8 cellular contexts compared by ENCODE assay signal in genomic region chr11:65112551-65113360, GRCh38. TPM values are rescaled to one million over a fixed set of nuclear protein-coding genes. Genes with fewer than 3 reads are reported as not detected.
DNase-seq lines count a peak whose midpoint lies in the region; ATAC-seq lines count a peak whose summit lies in the region.

No MANE protein-coding gene starts in this region.

- H3K4me3 Mint-ChIP-seq in activated CD4-positive, alpha-beta T cell treated with anti-CD3 and anti-CD28 coated beads, Interleukin-2, amount 10 ng/mL, durations not matched to agents 24 days and 14 days, result peak overlapping the region; percentile 98

- H3K36me3 Mint-ChIP-seq in activated CD4-positive, alpha-beta T cell treated with anti-CD3 and anti-CD28 coated beads, Interleukin-2, amount 10 ng/mL, durations not matched to agents 24 days and 14 days (ENCODE audit: low read depth), result peaks cover 19% of the 10 kb centered on the region

- H3K27me3 Mint-ChIP-seq in activated CD4-positive, alpha-beta T cell treated with anti-CD3 and anti-CD28 coated beads, Interleukin-2, amount 10 ng/mL, durations not matched to agents 24 days and 14 days, result no peaks in the 10 kb centered on the region

- H3K9me3 ChIP-seq in mesodermal cell (ENCODE audit: control insufficient read depth, low read length), result no peaks in the 10 kb centered on the region

- intact Hi-C loops in activated CD4-positive, alpha-beta T cell treated with anti-CD3 and anti-CD28 coated beads, Interleukin-2, amount 10 ng/mL, durations not matched to agents 24 days and 14 days (cut with micrococcal nuclease), result loop anchor here (5.0 kb wide), 2 partner anchors 85 to 335 kb away; partner anchors contain the start of genes SF1 and SNX15

- H3K27ac Mint-ChIP-seq in activated CD4-positive, alpha-beta T cell treated with anti-CD3 and anti-CD28 coated beads, Interleukin-2, amount 10 ng/mL, durations not matched to agents 24 days and 14 days, result peak overlapping the region; percentile 69

- WGBS in mesodermal cell (ENCODE audit: insufficient coverage in 2 of 2), 2 experiments, result 2 to 3% methylated on average over 33 to 48 of the region's 57 CpGs

- DNase-seq in Ammon's horn (ENCODE audit: low spot score) (peak; percentile 45), NCI-H128 (lab: John Stamatoyannopoulos, UW; ENCODE audit: unreplicated experiment) (peak; percentile 27), ecto neural progenitor cell (ENCODE audit: low spot score) (peak; percentile 65)
- DNase-seq in activated CD4-positive, alpha-beta T cell treated with anti-CD3 and anti-CD28 coated beads, Interleukin-2, amount 10 ng/mL, durations not matched to agents 24 days and 14 days, result peak; percentile 95
- DNase-seq in stimulated activated CD8-positive, alpha-beta memory T cell treated with anti-CD3 and anti-CD28 coated beads, Interleukin-4, amount 100 ng/mL, for 4 hours (ENCODE audit: low read depth in 2 of 2, low spot score in 1 of 2), result peak; percentile 48 to 50

- no peaks in the 10 kb centered on the region for H3K9me3 Mint-ChIP-seq in activated CD4-positive, alpha-beta T cell treated with anti-CD3 and anti-CD28 coated beads, Interleukin-2, amount 10 ng/mL, durations not matched to agents 24 days and 14 days

- H3K4me1 ChIP-seq in mesodermal cell (ENCODE audit: control insufficient read depth, insufficient read depth, low read length, poor library complexity, severe bottlenecking), result peaks cover 24% of the 10 kb centered on the region

- peak overlapping the region; percentile 81 for H3K4me3 ChIP-seq in mesodermal cell (ENCODE audit: extremely low read depth, insufficient read depth, low read length, poor library complexity, severe bottlenecking)

- ATAC-seq in GM18868 (IDR thresholded peaks at IDR 0.05; ENCODE audit: unreplicated experiment), result peak; percentile 30
- no peak for ATAC-seq in GM19328 (IDR thresholded peaks at IDR 0.05; ENCODE audit: unreplicated experiment)

- peak overlapping the region; percentile 16 for H3K27ac ChIP-seq in mesodermal cell (ENCODE audit: low read depth, low read length, severe bottlenecking)

- H3K36me3 ChIP-seq in mesodermal cell (ENCODE audit: control insufficient read depth, insufficient read depth, low read length), result peaks cover 33% of the 10 kb centered on the region

- peaks cover 28% of the 10 kb centered on the region for H3K4me1 Mint-ChIP-seq in activated CD4-positive, alpha-beta T cell treated with anti-CD3 and anti-CD28 coated beads, Interleukin-2, amount 10 ng/mL, durations not matched to agents 24 days and 14 days

RNA-seq across cellular contexts. Expression of gene TM7SF2, which starts 1.1 kb away (rescaled TPM):
- 28.2 and 28.9 TPM in 2 replicates for total RNA-seq in activated CD4-positive, alpha-beta T cell treated with anti-CD3 and anti-CD28 coated beads, Interleukin-2, amount 10 ng/mL, durations not matched to agents 24 days and 14 days
- polyA plus RNA-seq in mesodermal cell (2013, experiment 1 of 2), result 40.0 TPM
- 40.8 TPM for polyA plus RNA-seq in mesodermal cell (2013, experiment 2 of 2)

RNA-seq across cellular contexts. Expression of gene ZNHIT2, which starts 4.7 kb away (rescaled TPM):
- 17.1 and 18.1 TPM in 2 replicates for total RNA-seq in activated CD4-positive, alpha-beta T cell treated with anti-CD3 and anti-CD28 coated beads, Interleukin-2, amount 10 ng/mL, durations not matched to agents 24 days and 14 days
- 7.3 TPM for polyA plus RNA-seq in mesodermal cell (2013, experiment 1 of 2)
- 4.8 TPM for polyA plus RNA-seq in mesodermal cell (2013, experiment 2 of 2)

RNA-seq across cellular contexts. Expression of gene FAU, which starts 9.2 kb away (rescaled TPM):
- total RNA-seq in activated CD4-positive, alpha-beta T cell treated with anti-CD3 and anti-CD28 coated beads, Interleukin-2, amount 10 ng/mL, durations not matched to agents 24 days and 14 days, result 1,048 and 1,049 TPM in 2 replicates
- polyA plus RNA-seq in mesodermal cell (2013, experiment 1 of 2), result 921 TPM
- 789 TPM for polyA plus RNA-seq in mesodermal cell (2013, experiment 2 of 2)

RNA-seq across cellular contexts. Expression of gene MRPL49, which starts 9.4 kb away (rescaled TPM):
- 78.1 and 81.4 TPM in 2 replicates for total RNA-seq in activated CD4-positive, alpha-beta T cell treated with anti-CD3 and anti-CD28 coated beads, Interleukin-2, amount 10 ng/mL, durations not matched to agents 24 days and 14 days
- 38.0 TPM for polyA plus RNA-seq in mesodermal cell (2013, experiment 1 of 2)
- polyA plus RNA-seq in mesodermal cell (2013, experiment 2 of 2), result 31.1 TPM

RNA-seq across cellular contexts. Expression of gene VPS51, which starts 16.7 kb away (rescaled TPM):
- 127 and 136 TPM in 2 replicates for total RNA-seq in activated CD4-positive, alpha-beta T cell treated with anti-CD3 and anti-CD28 coated beads, Interleukin-2, amount 10 ng/mL, durations not matched to agents 24 days and 14 days
- polyA plus RNA-seq in mesodermal cell (2013, experiment 1 of 2), result 63.4 TPM
- polyA plus RNA-seq in mesodermal cell (2013, experiment 2 of 2), result 52.9 TPM

Comparison
In these comparisons a context has a peak if more than half of its experiments do, and no peak if none do; other contexts are left out.
1. DNase-seq: peak in every context shown above with its lines; median percentile 95 in activated CD4-positive, alpha-beta T cell treated with anti-CD3 and anti-CD28 coated beads, Interleukin-2, amount 10 ng/mL, durations not matched to agents 24 days and 14 days; 65 in ecto neural progenitor cell; 49 in stimulated activated CD8-positive, alpha-beta memory T cell treated with anti-CD3 and anti-CD28 coated beads, Interleukin-4, amount 100 ng/mL, for 4 hours; 45 in Ammon's horn; 27 in NCI-H128.